ENCODE assay signal across 23 cellular contexts in the genomic region with DNA sequence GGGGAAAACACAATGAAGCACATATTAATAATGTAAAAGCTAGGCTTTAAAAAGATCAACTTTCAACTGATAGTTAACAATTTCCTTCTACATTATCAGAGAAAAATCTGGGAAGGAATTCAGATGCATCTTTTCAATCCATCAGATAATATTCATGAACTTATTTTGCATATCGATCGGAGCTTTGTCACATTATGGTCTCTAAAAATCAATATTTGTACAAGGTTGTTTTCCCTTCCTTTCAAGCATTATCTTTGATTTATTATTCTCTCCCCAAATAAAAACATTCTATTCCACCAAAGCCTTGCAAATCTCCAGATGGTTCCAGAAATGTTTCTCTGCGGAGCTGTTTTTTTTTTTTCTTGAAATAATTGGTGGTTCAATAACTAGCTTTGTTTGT.
"Had no signal": no experiment of that assay in that cellular context is flagged by ENCODE, and none has a peak within 500 bp of the region (broad histone marks: within the 10 kb centered on the region; RNA-seq: fewer than 3 reads in every experiment).

No MANE protein-coding gene starts in this region.

- H3K9me3 ChIP-seq: SK-N-SH had no signal

- H3K4me2 ChIP-seq: KMS-11, SK-N-SH had no signal

- H3K27ac ChIP-seq: KMS-11, RWPE1 had no signal

- H3K36me3 Mint-ChIP-seq: IgD-negative memory B cell, T-cell had no signal

- H3K27me3 Mint-ChIP-seq: IgD-negative memory B cell had no signal

- H3K9me3 Mint-ChIP-seq: IgD-negative memory B cell, T-cell had no signal

- H3K9ac ChIP-seq: KMS-11, SK-N-SH had no signal

- H3K4me1 Mint-ChIP-seq: T-cell had no signal

- H3K4me3 ChIP-seq: K562 had no signal

- H3K27ac Mint-ChIP-seq: IgD-negative memory B cell, T-cell had no signal

- DNase-seq: Kasumi-1, MM.1S, NCI-H1092 treated with DMSO at 0.1 percent for 48 hours, NCI-H1436, NCI-H1694 treated with DMSO at 0.1 percent for 48 hours, NCI-H1930, NCI-H2081, NCI-H2107, NCI-H226, NCI-H446, NCI-H510A, NCI-H524 treated with DMSO at 0.1 percent for 48 hours, NCI-H774, PC-3, SHP77, SK-N-SH, SW 1271, T-cell had no signal

- ATAC-seq: K562, Panc1, PC-3, T-cell had no signal

- H3K4me3 Mint-ChIP-seq: T-cell had no signal
